In the genomic region with DNA sequence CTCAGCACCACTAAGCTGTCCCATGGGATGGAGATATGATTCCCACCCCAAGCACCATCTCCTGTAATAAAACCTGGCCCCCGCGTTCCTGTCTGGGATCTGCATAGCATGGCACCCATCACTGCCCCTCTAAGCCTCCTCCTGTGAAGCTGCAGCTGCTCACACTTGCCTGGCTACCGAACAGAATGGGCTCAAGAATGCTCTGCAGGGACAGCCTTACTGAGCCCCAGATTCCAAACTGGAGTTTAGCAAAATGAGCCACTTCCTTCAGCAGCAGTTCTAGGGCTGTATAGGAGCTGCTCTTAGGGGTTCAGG, we compare ENCODE assay signal across 13 cellular contexts.
A peak's percentile ranks its signal among the peaks of the same experiment; 100 is the strongest.
DNase-seq lines count a peak whose midpoint lies in the region; ATAC-seq and TF ChIP-seq lines count a peak whose summit lies in the region.
"Had no signal": no experiment of that assay in that cellular context is flagged by ENCODE, and none has a peak within 500 bp of the region (broad histone marks: within the 10 kb centered on the region; RNA-seq: fewer than 3 reads in every experiment).

No MANE protein-coding gene starts in this region.

- H3K4me1 Mint-ChIP-seq in activated B cell treated with CpG ODN at 0.5 μM for 24 hours = peaks cover 86% of the 10 kb centered on the region

- peaks cover 10% of the 10 kb centered on the region for H3K36me3 Mint-ChIP-seq in activated B cell treated with CpG ODN at 0.5 μM for 24 hours (ENCODE audit: low read depth)

- POLR2A ChIA-PET in activated B cell treated with CpG ODN at 0.5 μM for 24 hours (lab: Charles Lee) = interaction anchor here (0.6 to 1.2 kb wide), 4 partner anchors 11 to 536 kb away, joined by 3 to 5 read pairs (median 4); no protein-coding TSS in a partner anchor

- H3K27me3 Mint-ChIP-seq in activated B cell treated with CpG ODN at 0.5 μM for 24 hours = no peaks in the 10 kb centered on the region
- H3K27me3 Mint-ChIP-seq: activated T-cell treated with anti-CD3 and anti-CD28 coated beads, Interleukin-2, amount 50 U/mL, for 24 hours had no signal

- peak; percentile 7 for ATAC-seq in GM18519 (IDR thresholded peaks at IDR 0.05; ENCODE audit: low FRiP score, unreplicated experiment)
- ATAC-seq in GM21360 (IDR thresholded peaks at IDR 0.05; ENCODE audit: unreplicated experiment) = peak; percentile 15
- ATAC-seq in HG03039 (IDR thresholded peaks at IDR 0.05; ENCODE audit: unreplicated experiment) = peak; percentile 15
- ATAC-seq in activated B cell treated with CpG ODN at 0.5 μM for 24 hours (ENCODE audit: low read depth) = no peak
- no peak for ATAC-seq in HG03135 (IDR thresholded peaks at IDR 0.05; ENCODE audit: unreplicated experiment)
- ATAC-seq: foreskin keratinocyte had no signal

- intact Hi-C loops in activated B cell treated with CpG ODN at 0.5 μM for 24 hours (cut with micrococcal nuclease) = loop anchor here (5.0 to 10.0 kb wide), 2 partner anchors 63 to 255 kb away; partner anchors contain the start of gene CPPED1

- CTCF ChIA-PET in activated B cell treated with CpG ODN at 0.5 μM for 24 hours (lab: Charles Lee) = no interaction called here

- H3K9me3 Mint-ChIP-seq in activated B cell treated with CpG ODN at 0.5 μM for 24 hours = no peaks in the 10 kb centered on the region
- H3K9me3 Mint-ChIP-seq: activated T-cell treated with anti-CD3 and anti-CD28 coated beads, Interleukin-2, amount 50 U/mL, for 24 hours; CD8-positive, alpha-beta memory T cell had no signal

- TF ChIP-seq CTCF in activated B cell treated with CpG ODN at 0.5 μM for 24 hours (IDR thresholded peaks at IDR 0.05) = no peak

- peak overlapping the region; percentile 75 for H3K27ac Mint-ChIP-seq in activated B cell treated with CpG ODN at 0.5 μM for 24 hours

- DNase-seq in activated B cell treated with CpG ODN at 0.5 μM for 24 hours (no peak), NCI-H2196 (lab: John Stamatoyannopoulos, UW; ENCODE audit: unreplicated experiment) (no peak), SKM-1 treated with dmso at 0.1 percent for 144 hours (lab: John Stamatoyannopoulos, UW; ENCODE audit: unreplicated experiment) (no peak), RPMI8226 (no peak)
- DNase-seq: activated T-cell treated with anti-CD3 and anti-CD28 coated beads, Interleukin-2, amount 50 U/mL, for 24 hours; CD8-positive, alpha-beta memory T cell; effector CD8-positive, alpha-beta T cell; foreskin keratinocyte; NCI-H2227 treated with DMSO at 0.1 percent for 48 hours had no signal

- H3K4me3 Mint-ChIP-seq in activated B cell treated with CpG ODN at 0.5 μM for 24 hours = peak overlapping the region; percentile 49
- H3K4me3 Mint-ChIP-seq: activated T-cell treated with anti-CD3 and anti-CD28 coated beads, Interleukin-2, amount 50 U/mL, for 24 hours; CD8-positive, alpha-beta memory T cell had no signal

Comparison
In these comparisons a context has a peak if more than half of its experiments do, and no peak if none do; other contexts are left out.
1. ATAC-seq: peak in GM18519 (single experiment), GM21360 (single experiment) and HG03039 (single experiment); none in activated B cell treated with CpG ODN at 0.5 μM for 24 hours (single experiment) and HG03135 (single experiment).